26 cellular contexts compared by ENCODE assay signal in genomic region chr17:79534851-79535727, GRCh38.
"Had no signal": no experiment of that assay in that cellular context is flagged by ENCODE, and none has a peak within 500 bp of the region (broad histone marks: within the 10 kb centered on the region; RNA-seq: fewer than 3 reads in every experiment).

No MANE protein-coding gene starts in this region.

- H3K9me3 ChIP-seq: Peyer's patch, SJSA1 had no signal

- H3K27me3 ChIP-seq: Peyer's patch had no signal

- H3K36me3 Mint-ChIP-seq: activated naive CD8-positive, alpha-beta T cell had no signal

- H3K4me1 ChIP-seq: Peyer's patch, SJSA1 had no signal

- H3K27me3 Mint-ChIP-seq: activated CD4-positive, alpha-beta memory T cell treated with anti-CD3 and anti-CD28 coated beads, Interleukin-2, amount 10 ng/mL, durations not matched to agents 7 days and 5 days had no signal

- H3K4me3 Mint-ChIP-seq: activated CD4-positive, alpha-beta memory T cell treated with anti-CD3 and anti-CD28 coated beads, Interleukin-2, amount 10 ng/mL, durations not matched to agents 7 days and 5 days; activated CD4-positive, alpha-beta T cell treated with anti-CD3 and anti-CD28 coated beads for 36 hours; activated naive CD4-positive, alpha-beta T cell treated with anti-CD3 and anti-CD28 coated beads for 36 hours; activated naive CD8-positive, alpha-beta T cell; activated T-helper 17 cell treated with anti-CD3 and anti-CD28 coated beads, Interleukin-2, amount 50 U/mL, for 72 hours; T-helper 17 cell had no signal

- H3K27ac Mint-ChIP-seq: activated CD4-positive, alpha-beta memory T cell treated with anti-CD3 and anti-CD28 coated beads, Interleukin-2, amount 10 ng/mL, durations not matched to agents 7 days and 5 days; activated CD4-positive, alpha-beta T cell treated with anti-CD3 and anti-CD28 coated beads for 36 hours; activated naive CD4-positive, alpha-beta T cell treated with anti-CD3 and anti-CD28 coated beads for 36 hours; activated naive CD8-positive, alpha-beta T cell; activated T-helper 17 cell treated with anti-CD3 and anti-CD28 coated beads, Interleukin-2, amount 50 U/mL, for 72 hours; T-helper 17 cell had no signal

- H3K36me3 ChIP-seq: Peyer's patch, SJSA1 had no signal

- H3K27ac ChIP-seq: KMS-11, Peyer's patch, RWPE1, SJSA1, VCaP had no signal

- H3K4me3 ChIP-seq: Peyer's patch, SJSA1 had no signal

- H3K4me1 Mint-ChIP-seq: activated CD4-positive, alpha-beta memory T cell treated with anti-CD3 and anti-CD28 coated beads, Interleukin-2, amount 10 ng/mL, durations not matched to agents 7 days and 5 days; activated CD4-positive, alpha-beta T cell treated with anti-CD3 and anti-CD28 coated beads for 36 hours; activated T-helper 17 cell treated with anti-CD3 and anti-CD28 coated beads, Interleukin-2, amount 50 U/mL, for 72 hours had no signal

- ATAC-seq: activated CD4-positive, alpha-beta T cell treated with anti-CD3 and anti-CD28 coated beads for 36 hours; activated T-helper 17 cell treated with anti-CD3 and anti-CD28 coated beads, Interleukin-2, amount 50 U/mL, for 72 hours; SK-N-SH treated with all-trans-retinoic acid at 6 μM for 48 hours; T-helper 17 cell had no signal

- H3K9ac ChIP-seq: KMS-11 had no signal

- H3K9me3 Mint-ChIP-seq: activated CD4-positive, alpha-beta memory T cell treated with anti-CD3 and anti-CD28 coated beads, Interleukin-2, amount 10 ng/mL, durations not matched to agents 7 days and 5 days; activated naive CD4-positive, alpha-beta T cell treated with anti-CD3 and anti-CD28 coated beads for 36 hours; activated T-helper 17 cell treated with anti-CD3 and anti-CD28 coated beads, Interleukin-2, amount 50 U/mL, for 72 hours had no signal

- DNase-seq: activated CD4-positive, alpha-beta memory T cell treated with anti-CD3 and anti-CD28 coated beads, Interleukin-2, amount 10 ng/mL, durations not matched to agents 7 days and 5 days; activated CD4-positive, alpha-beta T cell treated with anti-CD3 and anti-CD28 coated beads for 36 hours; activated CD4-positive, alpha-beta T cell treated with anti-CD3 and anti-CD28 coated beads, Interleukin-2, amount 50 U/mL, for 1 hour; activated gamma-delta T cell; activated naive CD4-positive, alpha-beta T cell treated with anti-CD3 and anti-CD28 coated beads for 36 hours; activated T-cell treated with anti-CD3 and anti-CD28 coated beads for 4 hours; activated T-cell treated with anti-CD3 and anti-CD28 coated beads, Interleukin-2, amount 50 U/mL, for 48 hours; amygdala; central memory CD4-positive, alpha-beta T cell; NCI-H1092; NCI-H1417; NCI-H1694 treated with DMSO at 0.1 percent for 48 hours; NCI-H2081; NCI-H524; Peyer's patch; SHP77; SW 1271; T-helper 17 cell; T1000 had no signal

- H3K4me2 ChIP-seq: KMS-11 had no signal
